In the genomic region with DNA sequence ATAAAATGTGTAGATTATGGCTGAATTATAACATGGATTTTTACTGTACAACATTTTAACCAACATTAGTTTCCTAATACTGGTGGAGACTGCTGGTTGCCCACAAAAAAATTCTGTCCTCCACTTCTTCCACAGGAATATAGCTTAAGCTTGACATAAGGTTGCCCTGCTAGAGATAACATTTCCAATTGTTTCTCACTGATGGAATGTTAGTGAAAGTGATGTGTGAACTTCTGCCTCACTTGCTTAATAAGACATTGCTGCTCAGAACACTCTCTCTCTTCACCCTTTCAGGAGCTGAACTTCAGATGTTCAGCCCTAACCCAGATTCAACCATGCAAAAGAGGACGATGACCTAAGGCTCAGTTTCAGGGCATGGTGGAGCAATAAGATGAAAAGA, we compare ENCODE assay signal across 28 cellular contexts. TPM values are rescaled to one million over a fixed set of nuclear protein-coding genes. Genes with fewer than 3 reads are reported as not detected.
"Had no signal": no experiment of that assay in that cellular context is flagged by ENCODE, and none has a peak within 500 bp of the region (broad histone marks: within the 10 kb centered on the region; RNA-seq: fewer than 3 reads in every experiment).

No MANE protein-coding gene starts in this region.

- H3K36me3 Mint-ChIP-seq: mesothelial cell of epicardium had no signal

- H3K4me3 ChIP-seq: colonic mucosa, esophagus squamous epithelium, gastrocnemius medialis, heart right ventricle, left lung, lower lobe of right lung, mucosa of descending colon had no signal

- ATAC-seq: gastrocnemius medialis, heart right ventricle, left cardiac atrium, left lung, left ventricle myocardium superior, lower lobe of right lung, mucosa of descending colon had no signal

- H3K9me3 Mint-ChIP-seq: dendritic cell treated with granulocyte-macrophage colony-stimulating factor and Interleukin-4, amounts not matched to agents 40 ng/mL and 50 ng/mL, for 4 days; mesothelial cell of epicardium had no signal

- H3K27me3 ChIP-seq: colonic mucosa had no signal

- H3K36me3 ChIP-seq: colonic mucosa, esophagus squamous epithelium, gastrocnemius medialis, heart right ventricle, left lung, lower lobe of right lung had no signal

- FAIRE-seq: endothelial cell of umbilical vein, islet of Langerhans, keratinocyte had no signal

- H3K27ac Mint-ChIP-seq: dendritic cell treated with granulocyte-macrophage colony-stimulating factor and Interleukin-4, amounts not matched to agents 40 ng/mL and 50 ng/mL, for 4 days; mesothelial cell of epicardium; naive B cell had no signal

- H3K4me1 ChIP-seq: gastrocnemius medialis had no signal

- H3K27ac ChIP-seq: colonic mucosa, esophagus squamous epithelium, gastrocnemius medialis, heart right ventricle, left lung, lower lobe of right lung had no signal

- DNase-seq: colonic mucosa; cortex of kidney; effector CD8-positive, alpha-beta T cell; esophagus squamous epithelium; foreskin fibroblast; foreskin melanocyte; gastrocnemius medialis; glutamatergic neuron; head of caudate nucleus; heart right ventricle; hippocampal formation; left cardiac atrium; left lung; left ventricle myocardium superior; lower lobe of right lung; mesenchymal stem cell; mucosa of descending colon; naive B cell had no signal

- H3K9me3 ChIP-seq: colonic mucosa, esophagus squamous epithelium, gastrocnemius medialis, heart right ventricle, left lung, lower lobe of right lung, mucosa of descending colon had no signal

- H3K4me3 Mint-ChIP-seq: dendritic cell treated with granulocyte-macrophage colony-stimulating factor and Interleukin-4, amounts not matched to agents 40 ng/mL and 50 ng/mL, for 4 days; mesothelial cell of epicardium; naive B cell had no signal

RNA-seq across cellular contexts. Expression of a gene that starts 2.7 kb away (rescaled TPM):
- total RNA-seq: dermis microvascular lymphatic vessel endothelial cell, endothelial cell of umbilical vein, glomerular endothelial cell, lung microvascular endothelial cell, mesenteric fat pad, myocyte had no signal
- polyA plus RNA-seq: endothelial cell of umbilical vein had no signal
